In the genomic region with DNA sequence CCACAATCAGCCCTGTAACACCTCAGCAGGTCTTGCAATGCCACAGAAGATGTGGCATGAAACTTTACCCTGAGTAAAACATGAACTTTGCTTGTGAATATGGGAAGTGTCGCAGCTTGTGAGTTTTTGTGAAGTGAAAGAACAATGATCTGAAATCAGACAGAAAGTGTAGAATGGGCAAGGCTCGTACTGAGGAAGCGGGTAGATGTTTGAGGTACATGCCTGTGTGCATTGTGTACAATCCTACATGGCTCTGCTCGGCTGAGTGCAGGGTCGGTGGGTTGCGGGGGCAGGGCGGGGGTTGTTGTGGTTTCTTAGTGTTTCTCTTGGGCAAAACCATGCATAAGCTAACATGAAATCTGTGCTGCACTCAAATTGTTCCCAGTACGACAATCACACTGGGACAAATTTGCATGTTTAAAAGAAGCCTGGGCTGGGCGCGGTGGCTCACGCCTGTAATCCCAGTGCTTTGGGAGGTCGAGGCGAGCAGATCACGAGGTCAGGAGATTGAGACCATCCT, we compare ENCODE assay signal across 1 cellular context.
TF ChIP-seq lines count a peak whose summit lies in the region.

No MANE protein-coding gene starts in this region.

TF ChIP-seq in GM12878, 131 proteins besides CTCF, POLR2A, EP300 and RAD21:
- TF ChIP-seq SPI1 (IDR thresholded peaks at IDR 0.05; ENCODE audit: borderline replicate concordance, insufficient read depth, low read depth, low read length) (peak; percentile 30; the same call in 1 of the 2 replicates), BCL11A (IDR thresholded peaks at IDR 0.05; ENCODE audit: low read depth, low read length) (no peak)
- TF ChIP-seq, protein P1, sequence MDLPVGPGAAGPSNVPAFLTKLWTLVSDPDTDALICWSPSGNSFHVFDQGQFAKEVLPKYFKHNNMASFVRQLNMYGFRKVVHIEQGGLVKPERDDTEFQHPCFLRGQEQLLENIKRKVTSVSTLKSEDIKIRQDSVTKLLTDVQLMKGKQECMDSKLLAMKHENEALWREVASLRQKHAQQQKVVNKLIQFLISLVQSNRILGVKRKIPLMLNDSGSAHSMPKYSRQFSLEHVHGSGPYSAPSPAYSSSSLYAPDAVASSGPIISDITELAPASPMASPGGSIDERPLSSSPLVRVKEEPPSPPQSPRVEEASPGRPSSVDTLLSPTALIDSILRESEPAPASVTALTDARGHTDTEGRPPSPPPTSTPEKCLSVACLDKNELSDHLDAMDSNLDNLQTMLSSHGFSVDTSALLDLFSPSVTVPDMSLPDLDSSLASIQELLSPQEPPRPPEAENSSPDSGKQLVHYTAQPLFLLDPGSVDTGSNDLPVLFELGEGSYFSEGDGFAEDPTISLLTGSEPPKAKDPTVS (IDR thresholded peaks at IDR 0.05; ENCODE audit: low read depth, low read length) = no peak
TF ChIP-seq in GM12878: peak in this region for 1.
